Comparison of ENCODE assay signal across 17 cellular contexts in genomic region chr11:11960687-11961086, GRCh38. TPM values are rescaled to one million over a fixed set of nuclear protein-coding genes. Genes with fewer than 3 reads are reported as not detected.
A peak's percentile ranks its signal among the peaks of the same experiment; 100 is the strongest.
DNase-seq lines count a peak whose midpoint lies in the region; ATAC-seq lines count a peak whose summit lies in the region.
"Had no signal": no experiment of that assay in that cellular context is flagged by ENCODE, and none has a peak within 500 bp of the region (broad histone marks: within the 10 kb centered on the region; RNA-seq: fewer than 3 reads in every experiment).

No MANE protein-coding gene starts in this region.

- H3K4me1 ChIP-seq in naive thymus-derived CD4-positive, alpha-beta T cell (ENCODE audit: control insufficient read depth in 2 of 2, insufficient read depth in 2 of 2, low read length in 2 of 2) = peaks cover 21 to 24% of the 10 kb centered on the region in 2 donors
- H3K4me1 ChIP-seq: A549, transverse colon had no signal

- no peak overlapping the region for H3K4me3 ChIP-seq in naive thymus-derived CD4-positive, alpha-beta T cell (ENCODE audit: low read length)
- H3K4me3 ChIP-seq: A549, transverse colon had no signal

- H3K36me3 Mint-ChIP-seq in activated CD4-positive, alpha-beta T cell treated with anti-CD3 and anti-CD28 coated beads for 36 hours (ENCODE audit: low read depth) = peaks cover 19% of the 10 kb centered on the region
- peaks cover 44% of the 10 kb centered on the region for H3K36me3 Mint-ChIP-seq in activated CD8-positive, alpha-beta T cell treated with anti-CD3 and anti-CD28 coated beads, Interleukin-2, amount 10 ng/mL, durations not matched to agents 7 days and 5 days (ENCODE audit: low read depth)
- peaks cover 4 to 25% (median 11%) of the 10 kb centered on the region in 5 donors for H3K36me3 Mint-ChIP-seq in naive thymus-derived CD4-positive, alpha-beta T cell

- H3K9me3 Mint-ChIP-seq in activated CD4-positive, alpha-beta T cell treated with anti-CD3 and anti-CD28 coated beads for 36 hours (ENCODE audit: low read depth) = no peaks in the 10 kb centered on the region
- peaks cover 5% of the 10 kb centered on the region for H3K9me3 Mint-ChIP-seq in activated CD8-positive, alpha-beta T cell treated with anti-CD3 and anti-CD28 coated beads, Interleukin-2, amount 10 ng/mL, durations not matched to agents 7 days and 5 days (ENCODE audit: insufficient read depth)
- H3K9me3 Mint-ChIP-seq in naive thymus-derived CD4-positive, alpha-beta T cell = peaks cover 0 to 4% (median 0%) of the 10 kb centered on the region in 11 donors
- H3K9me3 Mint-ChIP-seq: activated B cell treated with CpG ODN at 0.5 μM for 24 hours, IgD-negative memory B cell had no signal

- no peaks in the 10 kb centered on the region for H3K27me3 Mint-ChIP-seq in activated CD4-positive, alpha-beta T cell treated with anti-CD3 and anti-CD28 coated beads for 36 hours
- H3K27me3 Mint-ChIP-seq in activated CD8-positive, alpha-beta T cell treated with anti-CD3 and anti-CD28 coated beads, Interleukin-2, amount 10 ng/mL, durations not matched to agents 7 days and 5 days (ENCODE audit: low read depth) = peaks cover 8% of the 10 kb centered on the region
- H3K27me3 Mint-ChIP-seq in naive thymus-derived CD4-positive, alpha-beta T cell = peaks cover 0 to 18% (median 0%) of the 10 kb centered on the region in 5 donors
- H3K27me3 Mint-ChIP-seq: IgD-negative memory B cell had no signal

- no peak for DNase-seq in activated CD4-positive, alpha-beta T cell treated with anti-CD3 and anti-CD28 coated beads for 36 hours
- no peak for DNase-seq in activated CD4-positive, alpha-beta T cell treated with anti-CD3 and anti-CD28 coated beads, Interleukin-2, amount 50 U/mL, for 4 hours
- peak; percentile 67 for DNase-seq in activated CD8-positive, alpha-beta T cell treated with anti-CD3 and anti-CD28 coated beads, Interleukin-2, amount 10 ng/mL, durations not matched to agents 7 days and 5 days
- peak in 7 of 9 donors; percentile 14 to 52 (median 50) for DNase-seq in naive thymus-derived CD4-positive, alpha-beta T cell
- DNase-seq in NCI-H2029 (lab: John Stamatoyannopoulos, UW) = no peak
- DNase-seq in NOMO-1 treated with DMSO at 0.1 percent for 48 hours (lab: John Stamatoyannopoulos, UW; ENCODE audit: unreplicated experiment) = no peak
- DNase-seq in GOT3 (lab: John Stamatoyannopoulos, UW) = no peak
- DNase-seq: activated B cell treated with CpG ODN at 0.5 μM for 24 hours; cerebellar nuclear complex; erythroblast; hippocampal formation; NCI-H1694 treated with DMSO at 0.1 percent for 48 hours; stimulated activated CD4-positive, alpha-beta T cell treated with anti-CD3 and anti-CD28 coated beads, Interleukin-12 subunit alpha, Interleukin-12 subunit beta, amount 100 ng/mL, for 4 hours; transverse colon had no signal

- intact Hi-C loops in activated CD4-positive, alpha-beta T cell treated with anti-CD3 and anti-CD28 coated beads for 36 hours (cut with DNase I, micrococcal nuclease) = no loop called here
- intact Hi-C loops in naive thymus-derived CD4-positive, alpha-beta T cell (cut with micrococcal nuclease) = no loop called here

- H3K9me3 ChIP-seq in naive thymus-derived CD4-positive, alpha-beta T cell (ENCODE audit: control insufficient read depth in 2 of 3, low read length in 3 of 3) = no peaks in the 10 kb centered on the region
- H3K9me3 ChIP-seq: A549, transverse colon had no signal

- CTCF ChIA-PET in activated CD4-positive, alpha-beta T cell treated with anti-CD3 and anti-CD28 coated beads for 36 hours (lab: Charles Lee) = interaction anchor here (0.6 to 1.6 kb wide), 3 partner anchors 11 to 14 kb away, joined by 3 read pairs; no protein-coding TSS in a partner anchor
- CTCF ChIA-PET in activated CD8-positive, alpha-beta T cell treated with anti-CD3 and anti-CD28 coated beads, Interleukin-2, amount 10 ng/mL, durations not matched to agents 7 days and 5 days (lab: Charles Lee) = interaction anchor here (0.9 to 1.4 kb wide), 4 partner anchors 29 to 321 kb away, joined by 3 to 4 read pairs (median 4); no protein-coding TSS in a partner anchor
- CTCF ChIA-PET in naive thymus-derived CD4-positive, alpha-beta T cell (lab: Charles Lee) = interaction anchor here (0.9 to 1.4 kb wide), 2 partner anchors 15 to 29 kb away, joined by 3 to 5 read pairs; no protein-coding TSS in a partner anchor

- peaks cover 4 to 16% (median 8%) of the 10 kb centered on the region in 3 experiments for H3K36me3 ChIP-seq in naive thymus-derived CD4-positive, alpha-beta T cell (ENCODE audit: control insufficient read depth in 2 of 3, insufficient read depth in 3 of 3, low read length in 3 of 3)

- H3K4me1 Mint-ChIP-seq in activated CD4-positive, alpha-beta T cell treated with anti-CD3 and anti-CD28 coated beads for 36 hours = peaks cover 32% of the 10 kb centered on the region
- H3K4me1 Mint-ChIP-seq in activated CD8-positive, alpha-beta T cell treated with anti-CD3 and anti-CD28 coated beads, Interleukin-2, amount 10 ng/mL, durations not matched to agents 7 days and 5 days (ENCODE audit: low read depth) = peaks cover 43% of the 10 kb centered on the region
- peaks cover 25 to 48% (median 39%) of the 10 kb centered on the region in 7 donors for H3K4me1 Mint-ChIP-seq in naive thymus-derived CD4-positive, alpha-beta T cell

- peak overlapping the region; percentile 56 for H3K27ac Mint-ChIP-seq in activated CD4-positive, alpha-beta T cell treated with anti-CD3 and anti-CD28 coated beads for 36 hours
- H3K27ac Mint-ChIP-seq in activated CD8-positive, alpha-beta T cell treated with anti-CD3 and anti-CD28 coated beads, Interleukin-2, amount 10 ng/mL, durations not matched to agents 7 days and 5 days = peak overlapping the region; percentile 81
- H3K27ac Mint-ChIP-seq in naive thymus-derived CD4-positive, alpha-beta T cell = peak overlapping the region; percentile 45 to 90 (median 69)
- H3K27ac Mint-ChIP-seq: activated B cell treated with CpG ODN at 0.5 μM for 24 hours had no signal

- ATAC-seq in activated CD4-positive, alpha-beta T cell treated with anti-CD3 and anti-CD28 coated beads for 36 hours = peak; percentile 61
- ATAC-seq in GM21423 (IDR thresholded peaks at IDR 0.05; ENCODE audit: unreplicated experiment) = peak; percentile 51
- ATAC-seq in activated CD8-positive, alpha-beta T cell treated with anti-CD3 and anti-CD28 coated beads, Interleukin-2, amount 10 ng/mL, durations not matched to agents 7 days and 5 days = peak; percentile 82
- peak; percentile 82 for ATAC-seq in naive thymus-derived CD4-positive, alpha-beta T cell
- ATAC-seq: A549 had no signal

- H3K4me3 Mint-ChIP-seq in activated CD4-positive, alpha-beta T cell treated with anti-CD3 and anti-CD28 coated beads for 36 hours = no peak overlapping the region
- H3K4me3 Mint-ChIP-seq in activated CD8-positive, alpha-beta T cell treated with anti-CD3 and anti-CD28 coated beads, Interleukin-2, amount 10 ng/mL, durations not matched to agents 7 days and 5 days = peak overlapping the region; percentile 37
- H3K4me3 Mint-ChIP-seq in naive thymus-derived CD4-positive, alpha-beta T cell = peak overlapping the region; percentile 23 to 73 (median 65)
- H3K4me3 Mint-ChIP-seq: activated B cell treated with CpG ODN at 0.5 μM for 24 hours, IgD-negative memory B cell had no signal

- no peaks in the 10 kb centered on the region for H3K27me3 ChIP-seq in naive thymus-derived CD4-positive, alpha-beta T cell (ENCODE audit: control insufficient read depth in 2 of 2, insufficient read depth in 2 of 2, low read length in 2 of 2)
- H3K27me3 ChIP-seq: transverse colon had no signal

- H3K27ac ChIP-seq in naive thymus-derived CD4-positive, alpha-beta T cell (ENCODE audit: low read depth, low read length) = no peak overlapping the region
- H3K27ac ChIP-seq: A549, transverse colon had no signal

- POLR2A ChIA-PET in activated CD4-positive, alpha-beta T cell treated with anti-CD3 and anti-CD28 coated beads for 36 hours (lab: Charles Lee) = interaction anchor here (0.5 kb wide), 1 partner anchor 1090 kb away, joined by 6 read pairs; no protein-coding TSS in a partner anchor
- POLR2A ChIA-PET in activated CD8-positive, alpha-beta T cell treated with anti-CD3 and anti-CD28 coated beads, Interleukin-2, amount 10 ng/mL, durations not matched to agents 7 days and 5 days (lab: Charles Lee) = no interaction called here
- POLR2A ChIA-PET in naive thymus-derived CD4-positive, alpha-beta T cell (lab: Charles Lee) = interaction anchor here (0.9 kb wide), 1 partner anchor 104 kb away, joined by 3 read pairs; no protein-coding TSS in a partner anchor

RNA-seq across cellular contexts. Expression of gene DKK3, which starts 47.7 kb away (rescaled TPM):
- total RNA-seq in activated CD4-positive, alpha-beta T cell treated with anti-CD3 and anti-CD28 coated beads for 36 hours = not detected
- total RNA-seq in activated CD8-positive, alpha-beta T cell treated with anti-CD3 and anti-CD28 coated beads, Interleukin-2, amount 10 ng/mL, durations not matched to agents 7 days and 5 days = under 1 TPM in 1 of 2 experiments, not detected in 1; 0.29 TPM
- total RNA-seq in naive thymus-derived CD4-positive, alpha-beta T cell = 1 to 10 TPM in 1 of 5 experiments, under 1 TPM in 1, not detected in 3; 0.32 to 1.4 TPM
- polyA plus RNA-seq in naive thymus-derived CD4-positive, alpha-beta T cell = under 1 TPM in 1 of 2 donors, not detected in 1; 0.38 TPM
- total RNA-seq: activated B cell treated with CpG ODN at 0.5 μM for 24 hours had no signal
- polyA plus RNA-seq: IgD-negative memory B cell had no signal

Comparison
In these comparisons a context has a peak if more than half of its experiments do, and no peak if none do; other contexts are left out.
1. DNase-seq: peak in activated CD8-positive, alpha-beta T cell treated with anti-CD3 and anti-CD28 coated beads, Interleukin-2, amount 10 ng/mL, durations not matched to agents 7 days and 5 days (single experiment) and naive thymus-derived CD4-positive, alpha-beta T cell (7 of 9); none in activated CD4-positive, alpha-beta T cell treated with anti-CD3 and anti-CD28 coated beads for 36 hours (single experiment), activated CD4-positive, alpha-beta T cell treated with anti-CD3 and anti-CD28 coated beads, Interleukin-2, amount 50 U/mL, for 4 hours (0 of 2), NCI-H2029 (single experiment), NOMO-1 treated with DMSO at 0.1 percent for 48 hours (single experiment) and GOT3 (single experiment).
2. Peak in every context shown above with its lines, with median percentiles within 50 percentile points of each other: ATAC-seq and H3K27ac Mint-ChIP-seq.